14 cellular contexts compared by ENCODE assay signal in the genomic region with DNA sequence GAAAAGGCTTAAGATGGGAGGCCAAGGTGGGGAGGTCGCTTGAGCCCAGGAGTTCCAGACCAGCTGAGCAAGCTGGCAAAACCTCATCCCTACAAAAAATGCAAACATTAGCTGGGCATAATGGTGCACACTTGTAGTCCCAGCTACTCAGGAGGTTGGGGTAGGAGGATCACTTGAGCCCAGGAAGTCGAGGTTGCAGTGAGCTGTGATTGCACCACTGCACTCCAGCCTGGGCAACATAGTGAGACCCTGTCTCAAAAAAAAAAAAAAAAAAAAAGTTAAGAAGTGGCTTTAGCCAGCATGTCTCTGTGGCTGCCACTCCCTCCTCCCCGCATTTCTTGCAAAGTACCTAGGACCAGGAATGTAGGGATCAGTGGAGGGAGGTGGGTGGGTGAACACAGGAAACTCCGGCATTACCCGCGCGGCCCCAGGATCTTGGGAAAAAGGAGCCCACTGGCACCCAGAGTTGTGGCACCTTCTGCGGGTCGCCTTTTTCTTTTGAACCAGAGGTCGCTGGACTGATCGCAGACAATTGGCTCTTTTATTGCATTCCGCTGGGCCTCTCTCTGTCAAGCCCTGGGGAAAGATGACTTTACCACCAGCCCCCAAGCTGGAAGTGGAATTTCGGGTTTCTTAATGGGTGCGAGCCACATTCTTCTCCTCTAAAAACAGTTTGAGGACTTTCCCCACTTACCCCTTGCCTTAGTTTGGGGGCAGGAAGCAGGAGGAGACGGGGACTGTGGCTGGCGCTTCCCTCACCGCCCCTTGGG. TPM values are rescaled to one million over a fixed set of nuclear protein-coding genes. Genes with fewer than 3 reads are reported as not detected.
DNase-seq lines count a peak whose midpoint lies in the region; ATAC-seq and TF ChIP-seq lines count a peak whose summit lies in the region.
"Had no signal": no experiment of that assay in that cellular context is flagged by ENCODE, and none has a peak within 500 bp of the region (broad histone marks: within the 10 kb centered on the region; RNA-seq: fewer than 3 reads in every experiment).

No MANE protein-coding gene starts in this region.

- intact Hi-C loops in activated T-helper 2 cell treated with anti-CD3 and anti-CD28 coated beads, Interferon-gamma antibody, Interleukin-2, Interleukin-4, amounts not matched to agents 10 μg/mL and 5 μg/mL and 100 μg/mL, durations not matched to agents 14 hours and 24 hours and 36 hours (cut with micrococcal nuclease) = loop anchor here (10.0 kb wide), 1 partner anchor 83 kb away; the partner anchor contains the start of gene FIS1
- intact Hi-C loops in naive thymus-derived CD4-positive, alpha-beta T cell (cut with micrococcal nuclease) = no loop called here
- intact Hi-C loops in prostate gland (cut with DNase I) = no loop called here

- peaks cover 5 to 24% (median 8%) of the 10 kb centered on the region in 3 donors for H3K36me3 Mint-ChIP-seq in CD8-positive, alpha-beta memory T cell
- H3K36me3 Mint-ChIP-seq in activated T-helper 2 cell treated with anti-CD3 and anti-CD28 coated beads, Interferon-gamma antibody, Interleukin-2, Interleukin-4, amounts not matched to agents 10 μg/mL and 5 μg/mL and 100 μg/mL, durations not matched to agents 14 hours and 24 hours and 36 hours (ENCODE audit: low read depth) = peaks cover 34% of the 10 kb centered on the region
- H3K36me3 Mint-ChIP-seq in naive thymus-derived CD4-positive, alpha-beta T cell = peaks cover 0 to 38% (median 14%) of the 10 kb centered on the region in 5 donors

- POLR2A ChIA-PET in CD8-positive, alpha-beta memory T cell (lab: Charles Lee) = no interaction called here
- POLR2A ChIA-PET in naive thymus-derived CD4-positive, alpha-beta T cell (lab: Charles Lee) = no interaction called here

- CTCF ChIA-PET in CD8-positive, alpha-beta memory T cell (lab: Charles Lee) = no interaction called here
- CTCF ChIA-PET in naive thymus-derived CD4-positive, alpha-beta T cell (lab: Charles Lee) = interaction anchor here (1.9 kb wide), 1 partner anchor 18 kb away, joined by 6 read pairs; no protein-coding TSS in a partner anchor

- WGBS in HUES64 = 47% methylated on average over 14 of the region's 17 CpGs
- 78% methylated on average over 17 of the region's 17 CpGs for WGBS in prostate gland

- H3K4me3 ChIP-seq in CD8-positive, alpha-beta memory T cell (ENCODE audit: low read length) = no peak overlapping the region
- H3K4me3 ChIP-seq in HUES64 (ENCODE audit: low read length) (peak overlapping the region; percentile 60), prostate gland (no peak overlapping the region)
- H3K4me3 ChIP-seq in naive thymus-derived CD4-positive, alpha-beta T cell (ENCODE audit: low read length) = no peak overlapping the region

- H3K4me1 Mint-ChIP-seq in CD8-positive, alpha-beta memory T cell = peaks cover 17 to 34% (median 22%) of the 10 kb centered on the region in 3 donors
- H3K4me1 Mint-ChIP-seq in activated T-helper 2 cell treated with anti-CD3 and anti-CD28 coated beads, Interferon-gamma antibody, Interleukin-2, Interleukin-4, amounts not matched to agents 10 μg/mL and 5 μg/mL and 100 μg/mL, durations not matched to agents 14 hours and 24 hours and 36 hours (ENCODE audit: low read depth) = peaks cover 18% of the 10 kb centered on the region
- peaks cover 18 to 26% (median 22%) of the 10 kb centered on the region in 7 donors for H3K4me1 Mint-ChIP-seq in naive thymus-derived CD4-positive, alpha-beta T cell

- no peak overlapping the region for H3K27ac ChIP-seq in CD8-positive, alpha-beta memory T cell (ENCODE audit: low read depth, low read length)
- H3K27ac ChIP-seq in HUES64 (ENCODE audit: low read depth, low read length) = peak overlapping the region; percentile 93
- no peak overlapping the region for H3K27ac ChIP-seq in naive thymus-derived CD4-positive, alpha-beta T cell (ENCODE audit: low read depth, low read length)
- no peak overlapping the region for H3K27ac ChIP-seq in prostate gland

- H3K4me3 Mint-ChIP-seq in CD8-positive, alpha-beta memory T cell = peak overlapping the region; percentile 40 to 85 (median 58)
- H3K4me3 Mint-ChIP-seq in activated T-helper 2 cell treated with anti-CD3 and anti-CD28 coated beads, Interferon-gamma antibody, Interleukin-2, Interleukin-4, amounts not matched to agents 10 μg/mL and 5 μg/mL and 100 μg/mL, durations not matched to agents 14 hours and 24 hours and 36 hours (ENCODE audit: low read depth) = peak overlapping the region; percentile 57
- peak overlapping the region; percentile 55 to 80 (median 72) for H3K4me3 Mint-ChIP-seq in naive thymus-derived CD4-positive, alpha-beta T cell

- in situ Hi-C loops in ACHN (cut with HindIII; ENCODE audit: low pct_ligation_motif_present, low pct_unique_long_range_greater_than_20kb, low sequenced_read_pairs) = no loop called here

- TF ChIP-seq CTCF in prostate gland (IDR thresholded peaks at IDR 0.05) = no peak

- no peak for DNase-seq in CD8-positive, alpha-beta memory T cell
- no peak for DNase-seq in activated T-helper 2 cell treated with anti-CD3 and anti-CD28 coated beads, Interferon-gamma antibody, Interleukin-2, Interleukin-4, amounts not matched to agents 10 μg/mL and 5 μg/mL and 100 μg/mL, durations not matched to agents 14 hours and 24 hours and 36 hours (ENCODE audit: low spot score)
- DNase-seq in naive thymus-derived CD4-positive, alpha-beta T cell = no peak
- DNase-seq in EL (no peak), prostate gland (ENCODE audit: low spot score) (no peak), ACHN (no peak), NCI-H2196 treated with DMSO at 0.1 percent for 48 hours (lab: John Stamatoyannopoulos, UW; ENCODE audit: unreplicated experiment) (no peak)
- DNase-seq: activated effector memory CD4-positive, alpha-beta T cell treated with anti-CD3 and anti-CD28 coated beads, Interleukin-2, amount 50 U/mL, for 16 hours; cortex of kidney; mesenchymal stem cell had no signal

- peak overlapping the region; percentile 69; the same call in 1 of the 2 replicates for H3K9ac ChIP-seq in HUES64 (ENCODE audit: low read depth, low read length)

- H3K36me3 ChIP-seq in CD8-positive, alpha-beta memory T cell (ENCODE audit: insufficient read depth, low read length) = no peaks in the 10 kb centered on the region
- H3K36me3 ChIP-seq in HUES64 (ENCODE audit: insufficient read depth, low read length) = peaks cover 7% of the 10 kb centered on the region; the same call in 1 of the 2 replicates
- peaks cover 0 to 24% (median 0%) of the 10 kb centered on the region in 3 experiments for H3K36me3 ChIP-seq in naive thymus-derived CD4-positive, alpha-beta T cell (ENCODE audit: control insufficient read depth in 2 of 3, insufficient read depth in 3 of 3, low read length in 3 of 3)
- H3K36me3 ChIP-seq in prostate gland = no peaks in the 10 kb centered on the region

- peaks cover 31% of the 10 kb centered on the region in 2 donors for H3K27me3 Mint-ChIP-seq in CD8-positive, alpha-beta memory T cell
- peaks cover 26% of the 10 kb centered on the region for H3K27me3 Mint-ChIP-seq in activated T-helper 2 cell treated with anti-CD3 and anti-CD28 coated beads, Interferon-gamma antibody, Interleukin-2, Interleukin-4, amounts not matched to agents 10 μg/mL and 5 μg/mL and 100 μg/mL, durations not matched to agents 14 hours and 24 hours and 36 hours (ENCODE audit: low read depth)
- peaks cover 25 to 37% (median 31%) of the 10 kb centered on the region in 5 donors for H3K27me3 Mint-ChIP-seq in naive thymus-derived CD4-positive, alpha-beta T cell

- H3K9me3 ChIP-seq in CD8-positive, alpha-beta memory T cell (ENCODE audit: low read length) = no peaks in the 10 kb centered on the region
- H3K9me3 ChIP-seq in HUES64 (ENCODE audit: insufficient read depth, low read depth, low read length) (no peaks in the 10 kb centered on the region), prostate gland (no peaks in the 10 kb centered on the region)
- no peaks in the 10 kb centered on the region for H3K9me3 ChIP-seq in naive thymus-derived CD4-positive, alpha-beta T cell (ENCODE audit: control insufficient read depth in 2 of 3, low read length in 3 of 3)

- H3K4me1 ChIP-seq in CD8-positive, alpha-beta memory T cell (ENCODE audit: insufficient read depth, low read length) = peaks cover 28% of the 10 kb centered on the region
- H3K4me1 ChIP-seq in HUES64 (ENCODE audit: insufficient read depth, low read length) = peaks cover 42% of the 10 kb centered on the region
- H3K4me1 ChIP-seq in naive thymus-derived CD4-positive, alpha-beta T cell (ENCODE audit: control insufficient read depth in 2 of 2, insufficient read depth in 2 of 2, low read length in 2 of 2) = peaks cover 21 to 23% of the 10 kb centered on the region in 2 donors
- H3K4me1 ChIP-seq in prostate gland (replicated peaks) = peaks cover 13% of the 10 kb centered on the region

- peaks cover 33% of the 10 kb centered on the region for H3K27me3 ChIP-seq in CD8-positive, alpha-beta memory T cell (ENCODE audit: insufficient read depth, low read length, poor library complexity, severe bottlenecking)
- H3K27me3 ChIP-seq in HUES64 (ENCODE audit: insufficient read depth, low read length) (peaks cover 13% of the 10 kb centered on the region), prostate gland (replicated peaks; ENCODE audit: insufficient read depth) (peaks cover 12% of the 10 kb centered on the region)
- H3K27me3 ChIP-seq in naive thymus-derived CD4-positive, alpha-beta T cell (ENCODE audit: control insufficient read depth in 2 of 2, insufficient read depth in 2 of 2, low read length in 2 of 2) = peaks cover 10 to 23% of the 10 kb centered on the region in 2 donors

- H3K27ac Mint-ChIP-seq in CD8-positive, alpha-beta memory T cell = peak overlapping the region in 1 of 8 donors; percentile 43
- no peak overlapping the region for H3K27ac Mint-ChIP-seq in activated T-helper 2 cell treated with anti-CD3 and anti-CD28 coated beads, Interferon-gamma antibody, Interleukin-2, Interleukin-4, amounts not matched to agents 10 μg/mL and 5 μg/mL and 100 μg/mL, durations not matched to agents 14 hours and 24 hours and 36 hours
- H3K27ac Mint-ChIP-seq in naive thymus-derived CD4-positive, alpha-beta T cell = peak overlapping the region in 1 of 9 donors; percentile 68

- no peak for ATAC-seq in naive thymus-derived CD4-positive, alpha-beta T cell

- no peak for TF ChIP-seq POLR2A in prostate gland (IDR thresholded peaks at IDR 0.05)

- H3K9me3 Mint-ChIP-seq in CD8-positive, alpha-beta memory T cell = peaks cover 0 to 4% (median 0%) of the 10 kb centered on the region in 5 donors
- H3K9me3 Mint-ChIP-seq in activated T-helper 2 cell treated with anti-CD3 and anti-CD28 coated beads, Interferon-gamma antibody, Interleukin-2, Interleukin-4, amounts not matched to agents 10 μg/mL and 5 μg/mL and 100 μg/mL, durations not matched to agents 14 hours and 24 hours and 36 hours = no peaks in the 10 kb centered on the region
- peaks cover 0 to 8% (median 0%) of the 10 kb centered on the region in 11 donors for H3K9me3 Mint-ChIP-seq in naive thymus-derived CD4-positive, alpha-beta T cell

RNA-seq across cellular contexts. Expression of gene VGF, which starts 3.5 kb away (rescaled TPM):
- under 1 TPM; 0.13 to 0.16 TPM for total RNA-seq in CD8-positive, alpha-beta memory T cell
- not detected for polyA plus RNA-seq in CD8-positive, alpha-beta memory T cell
- 18.8 TPM for polyA plus RNA-seq in HUES64 (2013, experiment 1 of 2)
- 15.0 TPM for polyA plus RNA-seq in HUES64 (2013, experiment 2 of 2)
- 0.23 and 0.41 TPM in 2 replicates for total RNA-seq in activated T-helper 2 cell treated with anti-CD3 and anti-CD28 coated beads, Interferon-gamma antibody, Interleukin-2, Interleukin-4, amounts not matched to agents 10 μg/mL and 5 μg/mL and 100 μg/mL, durations not matched to agents 14 hours and 24 hours and 36 hours
- total RNA-seq in naive thymus-derived CD4-positive, alpha-beta T cell = under 1 TPM in 1 of 5 experiments, not detected in 4; 0.19 TPM
- not detected for polyA plus RNA-seq in naive thymus-derived CD4-positive, alpha-beta T cell
- under 1 TPM; 0.14 to 0.68 TPM for total RNA-seq in prostate gland

RNA-seq across cellular contexts. Expression of gene AP1S1, which starts 7.6 kb away (rescaled TPM):
- 10 to 100 TPM; 42.6 to 43.6 TPM for total RNA-seq in CD8-positive, alpha-beta memory T cell
- 4.4 TPM for polyA plus RNA-seq in CD8-positive, alpha-beta memory T cell
- polyA plus RNA-seq in HUES64 (2013, experiment 1 of 2) = 46.6 TPM
- polyA plus RNA-seq in HUES64 (2013, experiment 2 of 2) = 60.5 TPM
- 41.8 and 42.8 TPM in 2 replicates for total RNA-seq in activated T-helper 2 cell treated with anti-CD3 and anti-CD28 coated beads, Interferon-gamma antibody, Interleukin-2, Interleukin-4, amounts not matched to agents 10 μg/mL and 5 μg/mL and 100 μg/mL, durations not matched to agents 14 hours and 24 hours and 36 hours
- total RNA-seq in naive thymus-derived CD4-positive, alpha-beta T cell = 10 to 100 TPM in 1 of 5 experiments, 1 to 10 TPM in 4; 6.2 to 39.4 (median 8.3) TPM
- polyA plus RNA-seq in naive thymus-derived CD4-positive, alpha-beta T cell = 1 to 10 TPM; 3.3 to 6.9 TPM
- total RNA-seq in prostate gland = 10 to 100 TPM; 47.2 to 90.0 TPM

RNA-seq across cellular contexts. Expression of gene NAT16, which starts 18.2 kb away (rescaled TPM):
- total RNA-seq in CD8-positive, alpha-beta memory T cell = not detected
- not detected for polyA plus RNA-seq in CD8-positive, alpha-beta memory T cell
- polyA plus RNA-seq in HUES64 (2013, experiment 1 of 2) = not detected
- 0.32 TPM for polyA plus RNA-seq in HUES64 (2013, experiment 2 of 2)
- total RNA-seq in activated T-helper 2 cell treated with anti-CD3 and anti-CD28 coated beads, Interferon-gamma antibody, Interleukin-2, Interleukin-4, amounts not matched to agents 10 μg/mL and 5 μg/mL and 100 μg/mL, durations not matched to agents 14 hours and 24 hours and 36 hours = not detected in 2 replicates
- not detected for total RNA-seq in naive thymus-derived CD4-positive, alpha-beta T cell
- polyA plus RNA-seq in naive thymus-derived CD4-positive, alpha-beta T cell = not detected
- total RNA-seq in prostate gland = not detected
- total RNA-seq: NCI-H460; T-helper 1 cell treated with Interleukin-12 subunit alpha and Interleukin-12 subunit beta and Interleukin-4 antibody, amounts not matched to agents 30 ng/mL and 1 ng/mL, for 36 hours had no signal

RNA-seq across cellular contexts. Expression of gene SERPINE1, which starts 35.0 kb away (rescaled TPM):
- under 1 TPM; 0.31 to 0.44 TPM for total RNA-seq in CD8-positive, alpha-beta memory T cell
- polyA plus RNA-seq in CD8-positive, alpha-beta memory T cell = not detected
- polyA plus RNA-seq in HUES64 (2013, experiment 1 of 2) = 5.2 TPM
- 6.8 TPM for polyA plus RNA-seq in HUES64 (2013, experiment 2 of 2)
- total RNA-seq in activated T-helper 2 cell treated with anti-CD3 and anti-CD28 coated beads, Interferon-gamma antibody, Interleukin-2, Interleukin-4, amounts not matched to agents 10 μg/mL and 5 μg/mL and 100 μg/mL, durations not matched to agents 14 hours and 24 hours and 36 hours = 0.23 TPM in 2 replicates
- under 1 TPM in 3 of 5 experiments, not detected in 2; 0.08 to 0.56 (median 0.36) TPM for total RNA-seq in naive thymus-derived CD4-positive, alpha-beta T cell
- not detected for polyA plus RNA-seq in naive thymus-derived CD4-positive, alpha-beta T cell
- 10 to 100 TPM in 1 of 2 donors, 1 to 10 TPM in 1; 3.7 to 24.4 TPM for total RNA-seq in prostate gland
- total RNA-seq: T-helper 1 cell treated with Interleukin-12 subunit alpha and Interleukin-12 subunit beta and Interleukin-4 antibody, amounts not matched to agents 30 ng/mL and 1 ng/mL, for 36 hours had no signal

RNA-seq across cellular contexts. Expression of gene MOGAT3, which starts 39.0 kb away (rescaled TPM):
- total RNA-seq in CD8-positive, alpha-beta memory T cell = not detected
- polyA plus RNA-seq in CD8-positive, alpha-beta memory T cell = not detected
- not detected for polyA plus RNA-seq in HUES64 (2013, experiment 1 of 2)
- 0.25 TPM for polyA plus RNA-seq in HUES64 (2013, experiment 2 of 2)
- total RNA-seq in activated T-helper 2 cell treated with anti-CD3 and anti-CD28 coated beads, Interferon-gamma antibody, Interleukin-2, Interleukin-4, amounts not matched to agents 10 μg/mL and 5 μg/mL and 100 μg/mL, durations not matched to agents 14 hours and 24 hours and 36 hours = not detected in 2 replicates
- total RNA-seq in naive thymus-derived CD4-positive, alpha-beta T cell = not detected
- not detected for polyA plus RNA-seq in naive thymus-derived CD4-positive, alpha-beta T cell
- total RNA-seq in prostate gland = not detected
- total RNA-seq: frontal cortex; NCI-H460; T-helper 1 cell treated with Interleukin-12 subunit alpha and Interleukin-12 subunit beta and Interleukin-4 antibody, amounts not matched to agents 30 ng/mL and 1 ng/mL, for 36 hours had no signal
